9 cellular contexts compared by ENCODE assay signal in the genomic region with DNA sequence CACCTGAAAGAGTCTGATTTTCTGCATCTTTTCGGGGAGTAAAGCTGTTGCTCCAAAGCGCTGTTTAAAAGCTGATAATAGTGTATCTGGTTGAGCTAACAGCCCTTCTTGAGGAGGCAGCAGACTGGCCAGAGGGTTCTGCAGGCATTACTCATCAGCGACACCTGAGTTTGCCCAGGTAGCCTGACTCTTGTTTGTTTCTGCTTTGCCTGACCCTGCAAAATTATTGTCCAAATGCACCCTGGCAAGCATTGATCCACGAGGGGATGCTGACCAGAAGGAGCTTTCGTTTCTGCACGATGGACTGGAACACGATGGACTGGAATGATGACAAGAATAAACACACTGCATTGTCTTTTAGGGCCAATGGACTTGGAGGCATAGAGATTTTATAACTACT. TPM values are rescaled to one million over a fixed set of nuclear protein-coding genes. Genes with fewer than 3 reads are reported as not detected.
DNase-seq lines count a peak whose midpoint lies in the region; ATAC-seq, FAIRE-seq and TF ChIP-seq lines count a peak whose summit lies in the region.
"Had no signal": no experiment of that assay in that cellular context is flagged by ENCODE, and none has a peak within 500 bp of the region (broad histone marks: within the 10 kb centered on the region; RNA-seq: fewer than 3 reads in every experiment).

No MANE protein-coding gene starts in this region.

- peak overlapping the region; percentile 95 for H3K4me3 Mint-ChIP-seq in T-helper 2 cell treated with Interferon-gamma antibody and Interleukin-4, amounts not matched to agents 5 μg/mL and 100 μg/mL, for 36 hours
- peak overlapping the region; percentile 99 for H3K4me3 Mint-ChIP-seq in stimulated activated effector memory CD8-positive, alpha-beta T cell treated with anti-CD3 and anti-CD28 coated beads, Interleukin-12 subunit alpha, Interleukin-12 subunit beta, amount 100 ng/mL, for 72 hours

- intact Hi-C loops in endothelial cell of umbilical vein (cut with micrococcal nuclease): loop anchor here (2.0 kb wide), 2 partner anchors 47 to 83 kb away; no protein-coding TSS in a partner anchor

- peak overlapping the region; percentile 67 for H3K4me2 ChIP-seq in endothelial cell of umbilical vein (ENCODE audit: insufficient read depth, low read length)

- TSS peak; percentile 6 for BruUV-seq in endothelial cell of umbilical vein (replicated peaks; lab: Mats Ljungman, UMichigan)

- POLR2A ChIA-PET in endothelial cell of umbilical vein (lab: Charles Lee): no interaction called here

- ATAC-seq in stimulated activated effector memory CD8-positive, alpha-beta T cell treated with anti-CD3 and anti-CD28 coated beads, Interleukin-12 subunit alpha, Interleukin-12 subunit beta, amount 100 ng/mL, for 72 hours: peak; percentile 1

- no peaks in the 10 kb centered on the region for H3K27me3 ChIP-seq in endothelial cell of umbilical vein (ENCODE audit: control insufficient read depth in 2 of 2, insufficient read depth in 2 of 2, low read length in 2 of 2)

- no peak for TF ChIP-seq POLR2A in endothelial cell of umbilical vein (IDR thresholded peaks at IDR 0.05; ENCODE audit: low read depth, low read length)

- CTCF ChIA-PET in endothelial cell of umbilical vein (lab: Charles Lee): no interaction called here

- no peaks in the 10 kb centered on the region for H3K27me3 Mint-ChIP-seq in T-helper 2 cell treated with Interferon-gamma antibody and Interleukin-4, amounts not matched to agents 5 μg/mL and 100 μg/mL, for 36 hours (ENCODE audit: low read depth)

- H4K20me1 ChIP-seq in endothelial cell of umbilical vein (replicated peaks; ENCODE audit: control insufficient read depth, extremely low read depth, insufficient read depth, low read length): no peaks in the 10 kb centered on the region

- peak; percentile 48 for FAIRE-seq in endothelial cell of umbilical vein (lab: Jason Lieb, UNC)
- FAIRE-seq: A204.1 had no signal

- H2AFZ ChIP-seq in endothelial cell of umbilical vein (ENCODE audit: low read depth, low read length): no peak overlapping the region

- no peak for DNase-seq in T-helper 2 cell treated with Interferon-gamma antibody and Interleukin-4, amounts not matched to agents 5 μg/mL and 100 μg/mL, for 36 hours (ENCODE audit: low spot score)
- DNase-seq in T-helper 2 cell (no peak), LHCN-M2 (ENCODE audit: low read depth) (peak; percentile 42), endothelial cell of umbilical vein (ENCODE audit: low read depth, low spot score) (no peak), SHP77 treated with DMSO at 0.1 percent for 48 hours (lab: John Stamatoyannopoulos, UW) (no peak), NCI-H748 treated with DMSO at 0.1 percent for 48 hours (lab: John Stamatoyannopoulos, UW) (no peak), NCI-H1436 (lab: John Stamatoyannopoulos, UW) (no peak)
- no peak for DNase-seq in stimulated activated effector memory CD8-positive, alpha-beta T cell treated with anti-CD3 and anti-CD28 coated beads, Interleukin-12 subunit alpha, Interleukin-12 subunit beta, amount 100 ng/mL, for 72 hours (ENCODE audit: low spot score in 2 of 2)

- no peaks in the 10 kb centered on the region for H3K9me3 ChIP-seq in endothelial cell of umbilical vein (replicated peaks; ENCODE audit: control insufficient read depth, insufficient read depth, low read length)

- peak overlapping the region; percentile 72 for H3K9ac ChIP-seq in endothelial cell of umbilical vein (replicated peaks; ENCODE audit: extremely low read depth, insufficient read depth, low read length)

- peaks cover 7% of the 10 kb centered on the region for H3K9me3 Mint-ChIP-seq in T-helper 2 cell treated with Interferon-gamma antibody and Interleukin-4, amounts not matched to agents 5 μg/mL and 100 μg/mL, for 36 hours
- H3K9me3 Mint-ChIP-seq in stimulated activated effector memory CD8-positive, alpha-beta T cell treated with anti-CD3 and anti-CD28 coated beads, Interleukin-12 subunit alpha, Interleukin-12 subunit beta, amount 100 ng/mL, for 72 hours: peaks cover 7% of the 10 kb centered on the region

- peaks cover 0 to 4% of the 10 kb centered on the region in 2 experiments for H3K36me3 ChIP-seq in endothelial cell of umbilical vein (ENCODE audit: control insufficient read depth in 2 of 2, extremely low read depth in 1 of 2, insufficient read depth in 2 of 2, low read length in 2 of 2)

- H3K27ac Mint-ChIP-seq in T-helper 2 cell treated with Interferon-gamma antibody and Interleukin-4, amounts not matched to agents 5 μg/mL and 100 μg/mL, for 36 hours: peak overlapping the region; percentile 92
- H3K27ac Mint-ChIP-seq in stimulated activated effector memory CD8-positive, alpha-beta T cell treated with anti-CD3 and anti-CD28 coated beads, Interleukin-12 subunit alpha, Interleukin-12 subunit beta, amount 100 ng/mL, for 72 hours: peak overlapping the region; percentile 98

- TF ChIP-seq CTCF in endothelial cell of umbilical vein (IDR thresholded peaks at IDR 0.05; ENCODE audit: extremely low read depth in 1 of 2, insufficient read depth in 1 of 2, low read depth in 1 of 2, low read length in 2 of 2): no peak

- peak overlapping the region; percentile 87 for H3K27ac ChIP-seq in endothelial cell of umbilical vein (ENCODE audit: insufficient read depth, low read depth, low read length)

- peaks cover 93% of the 10 kb centered on the region for H3K79me2 ChIP-seq in endothelial cell of umbilical vein (ENCODE audit: control insufficient read depth, insufficient read depth, low read length)

- no peaks in the 10 kb centered on the region for H3K9me1 ChIP-seq in endothelial cell of umbilical vein (replicated peaks; ENCODE audit: control insufficient read depth, extremely low read depth, insufficient read depth, low read length)

- H3K4me1 Mint-ChIP-seq in T-helper 2 cell treated with Interferon-gamma antibody and Interleukin-4, amounts not matched to agents 5 μg/mL and 100 μg/mL, for 36 hours (ENCODE audit: low read depth): peaks cover 86% of the 10 kb centered on the region
- peaks cover 97% of the 10 kb centered on the region for H3K4me1 Mint-ChIP-seq in stimulated activated effector memory CD8-positive, alpha-beta T cell treated with anti-CD3 and anti-CD28 coated beads, Interleukin-12 subunit alpha, Interleukin-12 subunit beta, amount 100 ng/mL, for 72 hours

- dilution Hi-C loops in endothelial cell of umbilical vein (cut with MboI; ENCODE audit: extremely low pct_ligation_motif_present, low sequenced_read_pairs): no loop called here

- H3K4me3 ChIP-seq in endothelial cell of umbilical vein (replicated peaks in 1 of 3; ENCODE audit: insufficient read depth in 1 of 3, low read depth in 1 of 3, low read length in 3 of 3): peak overlapping the region in 2 of 3 experiments; percentile 10 to 49

- peaks cover 86% of the 10 kb centered on the region for H3K36me3 Mint-ChIP-seq in T-helper 2 cell treated with Interferon-gamma antibody and Interleukin-4, amounts not matched to agents 5 μg/mL and 100 μg/mL, for 36 hours (ENCODE audit: low read depth)
- H3K36me3 Mint-ChIP-seq in stimulated activated effector memory CD8-positive, alpha-beta T cell treated with anti-CD3 and anti-CD28 coated beads, Interleukin-12 subunit alpha, Interleukin-12 subunit beta, amount 100 ng/mL, for 72 hours: peaks cover 92% of the 10 kb centered on the region

- peaks cover 65% of the 10 kb centered on the region for H3K4me1 ChIP-seq in endothelial cell of umbilical vein (ENCODE audit: control insufficient read depth, extremely low read depth, insufficient read depth, low read length)

TF ChIP-seq in endothelial cell of umbilical vein, 7 proteins besides CTCF, POLR2A, EP300 and RAD21:
- TF ChIP-seq, protein P1, sequence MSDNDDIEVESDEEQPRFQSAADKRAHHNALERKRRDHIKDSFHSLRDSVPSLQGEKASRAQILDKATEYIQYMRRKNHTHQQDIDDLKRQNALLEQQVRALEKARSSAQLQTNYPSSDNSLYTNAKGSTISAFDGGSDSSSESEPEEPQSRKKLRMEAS (IDR thresholded peaks at IDR 0.05; ENCODE audit: insufficient read depth, insufficient read length): no peak
- TF ChIP-seq POLR2AphosphoS5 (IDR thresholded peaks at IDR 0.05; ENCODE audit: insufficient read depth, low read depth, low read length) (no peak), JUN (IDR thresholded peaks at IDR 0.05; ENCODE audit: borderline replicate concordance, insufficient read depth, insufficient read length, low read depth) (no peak), MYC (IDR thresholded peaks at IDR 0.05; ENCODE audit: low read depth, low read length) (no peak), GATA2 (IDR thresholded peaks at IDR 0.05; ENCODE audit: insufficient read depth, insufficient read length, low read depth, low read length) (no peak), FOS (IDR thresholded peaks at IDR 0.05; ENCODE audit: borderline replicate concordance, insufficient read depth, low read length) (no peak), EZH2 (IDR thresholded peaks at IDR 0.05; ENCODE audit: borderline replicate concordance, low read depth, low read length, severe bottlenecking) (no peak)

RNA-seq across cellular contexts. Expression of gene CD99, which starts 6.2 kb away (rescaled TPM):
- 282 and 322 TPM in 2 replicates for total RNA-seq in LHCN-M2 (2014; rRNA removed)
- 630 TPM for polyA plus RNA-seq in LHCN-M2 (2012)
- 641 and 654 TPM in 2 replicates for total RNA-seq in endothelial cell of umbilical vein
- polyA plus RNA-seq in endothelial cell of umbilical vein: 364 and 474 TPM in 2 replicates
- polyA plus RNA-seq in endothelial cell of umbilical vein (2011; cell fraction: cytosol; rRNA removed): 464 and 610 TPM in 2 replicates
- 271 and 326 TPM in 2 replicates for polyA plus RNA-seq in endothelial cell of umbilical vein (2011; cell fraction: nucleus; rRNA removed)
- polyA plus RNA-seq in endothelial cell of umbilical vein (2012): 519 and 816 TPM in 2 replicates
- 211 and 221 TPM in 2 replicates for polyA minus RNA-seq in endothelial cell of umbilical vein
- polyA minus RNA-seq in endothelial cell of umbilical vein (2011; cell fraction: cytosol; rRNA and poly(A)+ RNA removed): 55.5 TPM
- polyA minus RNA-seq in endothelial cell of umbilical vein (2011; cell fraction: nucleus; rRNA and poly(A)+ RNA removed): 67.1 and 74.9 TPM in 2 replicates

RNA-seq across cellular contexts. Expression of gene XG, which starts 54.5 kb away (rescaled TPM):
- 0.06 TPM in 1 of 2 replicates, not detected in the other for total RNA-seq in LHCN-M2 (2014; rRNA removed)
- polyA plus RNA-seq in LHCN-M2 (2012): 0.55 TPM
- total RNA-seq in endothelial cell of umbilical vein: 0.44 TPM in 1 of 2 replicates, not detected in the other
- 0.10 TPM in 1 of 2 replicates, not detected in the other for polyA plus RNA-seq in endothelial cell of umbilical vein
- polyA plus RNA-seq in endothelial cell of umbilical vein (2011; cell fraction: cytosol; rRNA removed): 0.04 and 0.17 TPM in 2 replicates
- polyA plus RNA-seq in endothelial cell of umbilical vein (2011; cell fraction: nucleus; rRNA removed): 0.15 TPM in 1 of 2 replicates, not detected in the other
- polyA plus RNA-seq in endothelial cell of umbilical vein (2012): 0.19 TPM in 1 of 2 replicates, not detected in the other
- polyA minus RNA-seq in endothelial cell of umbilical vein: not detected in 2 replicates
- polyA minus RNA-seq in endothelial cell of umbilical vein (2011; cell fraction: cytosol; rRNA and poly(A)+ RNA removed): not detected
- 0.24 and 0.43 TPM in 2 replicates for polyA minus RNA-seq in endothelial cell of umbilical vein (2011; cell fraction: nucleus; rRNA and poly(A)+ RNA removed)
